ENCODE assay signal across 7 cellular contexts in genomic region chr9:74953235-74953741, GRCh38. TPM values are rescaled to one million over a fixed set of nuclear protein-coding genes. Genes with fewer than 3 reads are reported as not detected.
DNase-seq lines count a peak whose midpoint lies in the region; ATAC-seq, FAIRE-seq and TF ChIP-seq lines count a peak whose summit lies in the region.

No MANE protein-coding gene starts in this region.

- WGBS in suprapubic skin: 17% methylated on average over 7 of the region's 7 CpGs

- H3K4me1 Mint-ChIP-seq in activated naive CD8-positive, alpha-beta T cell treated with anti-CD3 and anti-CD28 coated beads, Interleukin-2, amount 10 ng/mL, durations not matched to agents 7 days and 5 days: peaks cover 20% of the 10 kb centered on the region

- H3K4me1 ChIP-seq in kidney (ENCODE audit: control insufficient read depth in 1 of 2, insufficient read depth in 1 of 2, low read depth in 1 of 2, low read length in 2 of 2) (no peaks in the 10 kb centered on the region), suprapubic skin (peaks cover 11% of the 10 kb centered on the region)

- H3K36me3 ChIP-seq in kidney (ENCODE audit: control insufficient read depth in 1 of 2, insufficient read depth in 2 of 2, low read length in 2 of 2) (no peaks in the 10 kb centered on the region), suprapubic skin (no peaks in the 10 kb centered on the region)

- FAIRE-seq in kidney (lab: Jason Lieb, UNC): no peak

- no peaks in the 10 kb centered on the region for H3K27me3 Mint-ChIP-seq in activated naive CD8-positive, alpha-beta T cell treated with anti-CD3 and anti-CD28 coated beads, Interleukin-2, amount 10 ng/mL, durations not matched to agents 7 days and 5 days

- no peaks in the 10 kb centered on the region for H3K9me3 ChIP-seq in kidney (ENCODE audit: control insufficient read depth in 1 of 2, low read length in 2 of 2)
- H3K9me3 ChIP-seq in suprapubic skin: no peaks in the 10 kb centered on the region

- H3K9ac ChIP-seq in kidney (ENCODE audit: low read length in 2 of 2): peak overlapping the region; percentile 85 to 88

- POLR2A ChIA-PET in activated naive CD8-positive, alpha-beta T cell treated with anti-CD3 and anti-CD28 coated beads, Interleukin-2, amount 10 ng/mL, durations not matched to agents 7 days and 5 days (lab: Charles Lee): interaction anchor here (0.8 to 2.2 kb wide), 4 partner anchors 74 to 135 kb away, joined by 3 to 26 read pairs (median 8); partner anchors contain the start of genes CARNMT1, NMRK1 and OSTF1

- peaks cover 9% of the 10 kb centered on the region for H3K36me3 Mint-ChIP-seq in activated naive CD8-positive, alpha-beta T cell treated with anti-CD3 and anti-CD28 coated beads, Interleukin-2, amount 10 ng/mL, durations not matched to agents 7 days and 5 days

- intact Hi-C loops in kidney (cut with DNase I): no loop called here

- H3K4me3 ChIP-seq in kidney (ENCODE audit: low read length in 2 of 2): peak overlapping the region; percentile 66 to 75
- peak overlapping the region; percentile 80 for H3K4me3 ChIP-seq in suprapubic skin

- H3K27ac ChIP-seq in kidney (ENCODE audit: low read depth in 2 of 2, low read length in 2 of 2): peak overlapping the region; percentile 91 to 95
- H3K27ac ChIP-seq in suprapubic skin: peak overlapping the region; percentile 96

- H3K27ac Mint-ChIP-seq in activated naive CD8-positive, alpha-beta T cell treated with anti-CD3 and anti-CD28 coated beads, Interleukin-2, amount 10 ng/mL, durations not matched to agents 7 days and 5 days: peak overlapping the region; percentile 90

- TF ChIP-seq CTCF in kidney (IDR thresholded peaks at IDR 0.05; ENCODE audit: borderline replicate concordance, extremely low read depth, insufficient read depth) (no peak), suprapubic skin (IDR thresholded peaks at IDR 0.05) (no peak)

- peak overlapping the region; percentile 88 for H3K4me3 Mint-ChIP-seq in activated naive CD8-positive, alpha-beta T cell treated with anti-CD3 and anti-CD28 coated beads, Interleukin-2, amount 10 ng/mL, durations not matched to agents 7 days and 5 days

- DNase-seq in activated naive CD8-positive, alpha-beta T cell treated with anti-CD3 and anti-CD28 coated beads, Interleukin-2, amount 10 ng/mL, durations not matched to agents 7 days and 5 days: no peak
- DNase-seq in kidney (no peak), suprapubic skin (ENCODE audit: low spot score in 2 of 2) (no peak)
- DNase-seq in activated effector memory CD4-positive, alpha-beta T cell treated with anti-CD3 and anti-CD28 coated beads, Interleukin-2, amount 50 U/mL, for 16 hours: no peak

- H3K27me3 ChIP-seq in suprapubic skin: no peaks in the 10 kb centered on the region

- TF ChIP-seq POLR2A in suprapubic skin (IDR thresholded peaks at IDR 0.05): no peak

- peak; percentile 1 for ATAC-seq in GM18511 (IDR thresholded peaks at IDR 0.05; ENCODE audit: unreplicated experiment)
- ATAC-seq in HG03342 (IDR thresholded peaks at IDR 0.05; ENCODE audit: unreplicated experiment): peak; percentile 0
- ATAC-seq in activated naive CD8-positive, alpha-beta T cell treated with anti-CD3 and anti-CD28 coated beads, Interleukin-2, amount 10 ng/mL, durations not matched to agents 7 days and 5 days (ENCODE audit: low read depth): no peak
- ATAC-seq in HG03571 (IDR thresholded peaks at IDR 0.05; ENCODE audit: unreplicated experiment): no peak

- no peak for TF ChIP-seq EP300 in suprapubic skin (IDR thresholded peaks at IDR 0.05)

- no peaks in the 10 kb centered on the region for H3K9me3 Mint-ChIP-seq in activated naive CD8-positive, alpha-beta T cell treated with anti-CD3 and anti-CD28 coated beads, Interleukin-2, amount 10 ng/mL, durations not matched to agents 7 days and 5 days

RNA-seq across cellular contexts. Expression of gene C9orf40, which starts 0.6 kb away (rescaled TPM):
- total RNA-seq in activated naive CD8-positive, alpha-beta T cell treated with anti-CD3 and anti-CD28 coated beads, Interleukin-2, amount 10 ng/mL, durations not matched to agents 7 days and 5 days: 10 to 100 TPM; 17.9 to 18.0 TPM
- total RNA-seq in kidney: 2.3 TPM
- 5.2 TPM for polyA plus RNA-seq in kidney (ENCODE audit: insufficient read depth, low read depth, low replicate concordance)
- total RNA-seq in suprapubic skin: 1 to 10 TPM; 2.0 to 3.3 (median 3.0) TPM

Comparison
In these comparisons a context has a peak if more than half of its experiments do, and no peak if none do; other contexts are left out.
1. ATAC-seq: peak in GM18511 (single experiment) and HG03342 (single experiment); none in activated naive CD8-positive, alpha-beta T cell treated with anti-CD3 and anti-CD28 coated beads, Interleukin-2, amount 10 ng/mL, durations not matched to agents 7 days and 5 days (single experiment) and HG03571 (single experiment).